Comparison of ENCODE assay signal across 8 cellular contexts in the genomic region with DNA sequence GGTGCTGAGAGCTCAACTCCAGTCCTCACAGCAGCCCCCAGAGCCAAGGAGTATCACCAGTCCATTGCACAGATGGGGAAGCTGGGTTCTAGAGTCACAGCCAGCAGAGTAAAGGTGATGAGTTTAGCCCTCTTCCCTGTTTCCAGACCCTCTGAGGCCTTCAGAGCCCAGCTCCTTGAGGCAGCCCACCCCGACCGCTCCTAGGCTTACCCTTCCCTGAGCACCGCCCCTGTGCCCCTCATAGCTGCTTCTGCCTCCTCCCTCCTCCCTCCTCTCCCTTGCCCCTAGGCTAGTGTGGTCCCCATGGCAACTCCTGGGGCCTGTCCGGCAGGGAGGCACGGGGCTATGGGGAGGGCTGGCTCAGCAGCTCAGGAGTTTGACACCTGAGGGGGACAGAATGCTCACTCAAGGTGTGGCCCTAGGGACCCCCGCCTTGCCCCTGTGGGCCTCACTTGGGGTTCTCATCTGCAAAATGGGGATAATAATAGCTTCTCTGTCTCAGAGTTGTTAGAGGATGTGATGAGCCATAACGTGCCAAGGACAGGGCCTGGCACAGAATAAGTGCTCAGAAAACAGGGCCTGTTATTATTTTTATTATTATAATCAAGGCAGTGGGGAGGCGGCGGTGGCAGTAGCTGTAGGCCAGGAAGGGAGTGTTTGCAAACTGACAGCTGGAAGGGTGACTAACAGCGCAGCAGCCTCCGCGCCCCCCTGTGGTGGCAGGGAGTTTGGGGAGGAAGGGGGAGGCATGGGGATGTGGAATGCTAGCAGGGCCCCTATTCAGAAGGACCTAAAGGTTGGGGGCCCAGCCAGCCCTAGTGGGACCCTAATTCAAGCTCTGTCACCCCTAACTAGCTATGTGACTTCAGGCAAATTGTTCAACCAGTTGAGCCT. TPM values are rescaled to one million over a fixed set of nuclear protein-coding genes. Genes with fewer than 3 reads are reported as not detected.
DNase-seq lines count a peak whose midpoint lies in the region; ATAC-seq and TF ChIP-seq lines count a peak whose summit lies in the region.

No MANE protein-coding gene starts in this region.

- H3K27ac Mint-ChIP-seq in chondrocyte (ENCODE audit: unreplicated experiment) (no peak overlapping the region), mesothelial cell of epicardium (no peak overlapping the region), endothelial cell (ENCODE audit: unreplicated experiment) (no peak overlapping the region)

- H3K36me3 Mint-ChIP-seq in chondrocyte (ENCODE audit: low read depth), result peaks cover 1% of the 10 kb centered on the region
- H3K36me3 Mint-ChIP-seq in mesothelial cell of epicardium, result no peaks in the 10 kb centered on the region
- peaks cover 4% of the 10 kb centered on the region for H3K36me3 Mint-ChIP-seq in endothelial cell (ENCODE audit: low read depth, unreplicated experiment)

- H3K4me3 Mint-ChIP-seq in chondrocyte (ENCODE audit: unreplicated experiment), result no peak overlapping the region
- no peak overlapping the region for H3K4me3 Mint-ChIP-seq in mesothelial cell of epicardium
- H3K4me3 Mint-ChIP-seq in endothelial cell (ENCODE audit: unreplicated experiment), result no peak overlapping the region

- H3K9me3 Mint-ChIP-seq in chondrocyte (ENCODE audit: low read depth), result no peaks in the 10 kb centered on the region
- H3K9me3 Mint-ChIP-seq in mesothelial cell of epicardium, result no peaks in the 10 kb centered on the region
- H3K9me3 Mint-ChIP-seq in endothelial cell (ENCODE audit: unreplicated experiment), result no peaks in the 10 kb centered on the region

- H3K27me3 Mint-ChIP-seq in chondrocyte (ENCODE audit: low read depth) (no peaks in the 10 kb centered on the region), mesothelial cell of epicardium (ENCODE audit: low read depth) (no peaks in the 10 kb centered on the region), endothelial cell (ENCODE audit: unreplicated experiment) (peaks cover 2% of the 10 kb centered on the region)

- H3K4me1 Mint-ChIP-seq in chondrocyte (ENCODE audit: low read depth) (peaks cover 43% of the 10 kb centered on the region), mesothelial cell of epicardium (peaks cover 21% of the 10 kb centered on the region), endothelial cell (ENCODE audit: unreplicated experiment) (peaks cover 22% of the 10 kb centered on the region)

- no peak for ATAC-seq in GM19463 (IDR thresholded peaks at IDR 0.05; ENCODE audit: unreplicated experiment)

- no peak for DNase-seq in GM20000 (ENCODE audit: low spot score)
- DNase-seq in activated CD4-positive, alpha-beta T cell treated with anti-CD3 and anti-CD28 coated beads for 1 hour, result peak; percentile 64
- DNase-seq in chondrocyte (ENCODE audit: low spot score), result no peak
- peak; percentile 72 to 78 for DNase-seq in stimulated activated CD4-positive, alpha-beta T cell treated with anti-CD3 and anti-CD28 coated beads, Interleukin-2, amount 100 ng/mL, for 24 hours
- no peak for DNase-seq in NCI-H524 (lab: John Stamatoyannopoulos, UW)
- no peak for DNase-seq in mesothelial cell of epicardium (ENCODE audit: low spot score in 2 of 2, unreplicated experiment in 2 of 2)
- no peak for DNase-seq in endothelial cell (ENCODE audit: low spot score)

- TF ChIP-seq CTCF in GM20000 (IDR thresholded peaks at IDR 0.05; ENCODE audit: extremely low read depth, missing control alignments) (peak; percentile 55), chondrocyte (IDR thresholded peaks at IDR 0.05) (peak; percentile 44), mesothelial cell of epicardium (IDR thresholded peaks at IDR 0.05; ENCODE audit: unreplicated experiment) (no peak), endothelial cell (IDR thresholded peaks at IDR 0.05; ENCODE audit: unreplicated experiment) (no peak)

RNA-seq across cellular contexts. Expression of a gene that starts 11.5 kb away (rescaled TPM):
- total RNA-seq in chondrocyte (39.9 to 47.4 TPM (median 41.5 TPM) in 3 replicates), mesothelial cell of epicardium (57.0 to 59.0 TPM (median 58.1 TPM) in 3 replicates), endothelial cell (ENCODE audit: unreplicated experiment) (100 TPM)

RNA-seq across cellular contexts. Expression of a gene that starts 19.3 kb away (rescaled TPM):
- 0.82 TPM in 1 of 3 replicates, not detected in the others for total RNA-seq in chondrocyte
- total RNA-seq in mesothelial cell of epicardium, result 0.16 to 0.65 TPM (median 0.35 TPM) in 3 replicates
- not detected for total RNA-seq in endothelial cell (ENCODE audit: unreplicated experiment)

RNA-seq across cellular contexts. Expression of a gene that starts 33.0 kb away (rescaled TPM):
- total RNA-seq in chondrocyte (not detected in 3 replicates), mesothelial cell of epicardium (0.14 TPM in 1 of 3 replicates, not detected in the others), endothelial cell (ENCODE audit: unreplicated experiment) (not detected)

RNA-seq across cellular contexts. Expression of a gene that starts 44.7 kb away (rescaled TPM):
- total RNA-seq in chondrocyte (not detected in 3 replicates), mesothelial cell of epicardium (0.09 TPM in 1 of 3 replicates, not detected in the others), endothelial cell (ENCODE audit: unreplicated experiment) (not detected)

RNA-seq across cellular contexts. Expression of a gene that starts 49.6 kb away (rescaled TPM):
- total RNA-seq in chondrocyte (24.3 to 29.0 TPM (median 24.5 TPM) in 3 replicates), mesothelial cell of epicardium (30.9 to 34.8 TPM (median 32.6 TPM) in 3 replicates), endothelial cell (ENCODE audit: unreplicated experiment) (25.6 TPM)

Comparison
In these comparisons a context has a peak if more than half of its experiments do, and no peak if none do; other contexts are left out.
1. DNase-seq: peak in activated CD4-positive, alpha-beta T cell treated with anti-CD3 and anti-CD28 coated beads for 1 hour (single experiment) and stimulated activated CD4-positive, alpha-beta T cell treated with anti-CD3 and anti-CD28 coated beads, Interleukin-2, amount 100 ng/mL, for 24 hours (2 of 2); none in GM20000 (single experiment), chondrocyte (single experiment), NCI-H524 (0 of 2), mesothelial cell of epicardium (0 of 2) and endothelial cell (single experiment).
2. CTCF ChIP-seq: peak in GM20000 (single experiment) and chondrocyte (single experiment); none in mesothelial cell of epicardium (single experiment) and endothelial cell (single experiment).